11 cellular contexts compared by ENCODE assay signal in genomic region chr2:201452856-201453643, GRCh38. TPM values are rescaled to one million over a fixed set of nuclear protein-coding genes. Genes with fewer than 3 reads are reported as not detected.
DNase-seq lines count a peak whose midpoint lies in the region; ATAC-seq and TF ChIP-seq lines count a peak whose summit lies in the region.
"Had no signal": no experiment of that assay in that cellular context is flagged by ENCODE, and none has a peak within 500 bp of the region (broad histone marks: within the 10 kb centered on the region; RNA-seq: fewer than 3 reads in every experiment).

No MANE protein-coding gene starts in this region.

- peaks cover 43% of the 10 kb centered on the region for H3K4me1 Mint-ChIP-seq in CD8-positive, alpha-beta T cell (ENCODE audit: low read depth)

- H3F3A ChIP-seq in neural cell (ENCODE audit: insufficient read depth, low read length, poor library complexity, severe bottlenecking) = no peaks in the 10 kb centered on the region

- peaks cover 22% of the 10 kb centered on the region for H3K36me3 Mint-ChIP-seq in CD8-positive, alpha-beta T cell

- H3K9ac ChIP-seq in neural cell (ENCODE audit: low read length) = no peak overlapping the region
- no peak overlapping the region for H3K9ac ChIP-seq in trophoblast cell (ENCODE audit: low read length)

- no peak overlapping the region for H2AFZ ChIP-seq in neural cell (ENCODE audit: low read depth, low read length)
- H2AFZ ChIP-seq in trophoblast cell (ENCODE audit: insufficient read depth, low read length, poor library complexity) = no peak overlapping the region

- no peak overlapping the region for H3K23ac ChIP-seq in trophoblast cell (ENCODE audit: low read length)

- H3K9me3 Mint-ChIP-seq in CD8-positive, alpha-beta T cell = no peaks in the 10 kb centered on the region

- no peak overlapping the region for H2BK120ac ChIP-seq in trophoblast cell (ENCODE audit: insufficient read depth, low read length, poor library complexity)

- CTCF ChIA-PET in CD8-positive, alpha-beta T cell (lab: Charles Lee) = interaction anchor here (0.6 to 1.3 kb wide), 4 partner anchors 8 to 267 kb away, joined by 3 to 5 read pairs (median 4); no protein-coding TSS in a partner anchor

- H3K4me3 ChIP-seq in CD8-positive, alpha-beta T cell (ENCODE audit: low read depth, low read length) = no peak overlapping the region
- H3K4me3 ChIP-seq in ectodermal cell (ENCODE audit: insufficient read depth, low read depth, low read length) (peak overlapping the region; percentile 93), neural cell (ENCODE audit: low read length) (peak overlapping the region; percentile 98), left lung (peak overlapping the region in 1 of 2 donors; percentile 91), trophoblast cell (ENCODE audit: low read depth, low read length) (no peak overlapping the region)

- no peak for TF ChIP-seq EP300 in neural cell (conservative IDR thresholded peaks at IDR 0.05; ENCODE audit: poor library complexity, severe bottlenecking)

- no peaks in the 10 kb centered on the region for H3K9me3 ChIP-seq in CD8-positive, alpha-beta T cell (ENCODE audit: low read length)
- no peaks in the 10 kb centered on the region for H3K9me3 ChIP-seq in ectodermal cell (ENCODE audit: control insufficient read depth, low read length)
- H3K9me3 ChIP-seq in neural cell (ENCODE audit: low read length) = no peaks in the 10 kb centered on the region
- no peaks in the 10 kb centered on the region for H3K9me3 ChIP-seq in left lung
- no peaks in the 10 kb centered on the region for H3K9me3 ChIP-seq in trophoblast cell (ENCODE audit: insufficient read depth, low read depth, low read length)

- no peak overlapping the region for H4K8ac ChIP-seq in trophoblast cell (ENCODE audit: low read depth, low read length)

- H3K27me3 Mint-ChIP-seq in CD8-positive, alpha-beta T cell (ENCODE audit: low read depth) = no peaks in the 10 kb centered on the region

- intact Hi-C loops in CD8-positive, alpha-beta T cell (cut with DNase I, micrococcal nuclease) = loop anchor here (2.0 to 10.0 kb wide), 14 partner anchors 36 to 1872 kb away; partner anchors contain the start of genes ABI2 (in 1 of the 2), ALS2 (in 1 of the 2), BMPR2 (in 1 of the 2) and CASP10 (in 1 of the 2)
- intact Hi-C loops in left lung (cut with DNase I) = no loop called here

- no peak overlapping the region for H3K27ac ChIP-seq in CD8-positive, alpha-beta T cell (ENCODE audit: low read depth, low read length)
- H3K27ac ChIP-seq in ectodermal cell (ENCODE audit: insufficient read depth, low read depth, low read length, poor library complexity, severe bottlenecking) (no peak overlapping the region), neural cell (ENCODE audit: low read length) (no peak overlapping the region), left lung (no peak overlapping the region), trophoblast cell (ENCODE audit: low read depth, low read length) (no peak overlapping the region)

- H3K4ac ChIP-seq in trophoblast cell (ENCODE audit: low read depth, low read length) = no peak overlapping the region

- peaks cover 11% of the 10 kb centered on the region for H3K79me1 ChIP-seq in trophoblast cell (ENCODE audit: low read length)

- no peak overlapping the region for H3K14ac ChIP-seq in trophoblast cell (ENCODE audit: low read length)

- POLR2A ChIA-PET in CD8-positive, alpha-beta T cell (lab: Charles Lee) = interaction anchor here (0.8 to 3.5 kb wide), 4 partner anchors 20 to 740 kb away, joined by 3 to 21 read pairs (median 11); partner anchors contain the start of gene NIF3L1

- no peak overlapping the region for H4K12ac ChIP-seq in trophoblast cell (ENCODE audit: low read depth, low read length)

- no peak for DNase-seq in CD8-positive, alpha-beta T cell
- DNase-seq in NCI-H2227 treated with DMSO at 0.1 percent for 48 hours (lab: John Stamatoyannopoulos, UW) (peak; percentile 84), left lung (no peak), trophoblast cell (no peak), inferior parietal cortex (ENCODE audit: extremely low spot score) (no peak)
- DNase-seq: kidney glomerular epithelial cell; NCI-H446 treated with DMSO at 0.1 percent for 48 hours; stimulated activated CD8-positive, alpha-beta memory T cell treated with anti-CD3 and anti-CD28 coated beads, Interleukin-4, amount 100 ng/mL, for 48 hours had no signal

- no peaks in the 10 kb centered on the region for H3K9me2 ChIP-seq in neural cell (ENCODE audit: insufficient read depth, low read length)

- H3K18ac ChIP-seq in trophoblast cell (ENCODE audit: low read length) = no peak overlapping the region

- H2BK12ac ChIP-seq in trophoblast cell (ENCODE audit: low read length) = no peak overlapping the region

- H4K20me1 ChIP-seq in neural cell (ENCODE audit: insufficient read depth) = no peaks in the 10 kb centered on the region

- no peak for TF ChIP-seq CTCF in CD8-positive, alpha-beta T cell (IDR thresholded peaks at IDR 0.05)
- TF ChIP-seq CTCF in neural cell (IDR thresholded peaks at IDR 0.05; ENCODE audit: poor library complexity, severe bottlenecking) = no peak
- TF ChIP-seq CTCF in left lung (IDR thresholded peaks at IDR 0.05) = no peak

- H3K36me3 ChIP-seq in CD8-positive, alpha-beta T cell (ENCODE audit: insufficient read depth, low read length) = no peaks in the 10 kb centered on the region
- H3K36me3 ChIP-seq in ectodermal cell (ENCODE audit: control insufficient read depth, insufficient read depth, low read length) = no peaks in the 10 kb centered on the region
- no peaks in the 10 kb centered on the region for H3K36me3 ChIP-seq in neural cell (ENCODE audit: insufficient read depth, low read length)
- H3K36me3 ChIP-seq in left lung = no peaks in the 10 kb centered on the region
- H3K36me3 ChIP-seq in trophoblast cell (ENCODE audit: control insufficient read depth in 1 of 2, insufficient read depth in 2 of 2, low read length in 2 of 2) = peaks cover 0 to 3% of the 10 kb centered on the region in 2 experiments

- H3K4me1 ChIP-seq in CD8-positive, alpha-beta T cell (ENCODE audit: insufficient read depth, low read length) = peaks cover 25% of the 10 kb centered on the region
- H3K4me1 ChIP-seq in ectodermal cell (ENCODE audit: control insufficient read depth, insufficient read depth, low read length) (no peaks in the 10 kb centered on the region), left lung (peaks cover 4 to 37% of the 10 kb centered on the region in 2 donors), trophoblast cell (ENCODE audit: control insufficient read depth in 1 of 2, insufficient read depth in 2 of 2, low read length in 2 of 2) (no peaks in the 10 kb centered on the region)

- H3K27me3 ChIP-seq in CD8-positive, alpha-beta T cell (ENCODE audit: insufficient read depth, low read length) = no peaks in the 10 kb centered on the region
- peaks cover 14% of the 10 kb centered on the region for H3K27me3 ChIP-seq in ectodermal cell (ENCODE audit: control insufficient read depth, insufficient read depth, low read length, poor library complexity, severe bottlenecking)
- H3K27me3 ChIP-seq in neural cell (ENCODE audit: insufficient read depth, low read depth, low read length) = no peaks in the 10 kb centered on the region
- peaks cover 0 to 5% of the 10 kb centered on the region in 2 donors for H3K27me3 ChIP-seq in left lung
- H3K27me3 ChIP-seq in trophoblast cell (ENCODE audit: insufficient read depth, low read length) = no peaks in the 10 kb centered on the region

- peaks cover 5% of the 10 kb centered on the region for H3K79me2 ChIP-seq in neural cell (replicated peaks; ENCODE audit: insufficient read depth, low read length)
- H3K79me2 ChIP-seq in trophoblast cell (ENCODE audit: control insufficient read depth, insufficient read depth, low read length, poor library complexity) = peaks cover 11% of the 10 kb centered on the region

- H3K4me2 ChIP-seq in neural cell (ENCODE audit: low read length) = peak overlapping the region; percentile 83
- H3K4me2 ChIP-seq in trophoblast cell (ENCODE audit: low read length) = no peak overlapping the region

- WGBS in ectodermal cell, 2 experiments = 94 to 99% methylated on average over 3 to 6 of the region's 8 CpGs
- no CpG with 5 or more reads among the region's 8 CpGs for WGBS in trophoblast cell (ENCODE audit: extremely low coverage, insufficient coverage, insufficient read length)

- no peak for TF ChIP-seq RAD21 in neural cell (conservative IDR thresholded peaks at IDR 0.05)

- H3K27ac Mint-ChIP-seq in CD8-positive, alpha-beta T cell = no peak overlapping the region

- no peak overlapping the region for H2BK5ac ChIP-seq in trophoblast cell (ENCODE audit: low read depth, low read length, poor library complexity)

- ATAC-seq in CD8-positive, alpha-beta T cell = no peak
- ATAC-seq in left lung (no peak), HG03280 (IDR thresholded peaks at IDR 0.05; ENCODE audit: unreplicated experiment) (no peak)

- H2AK5ac ChIP-seq in trophoblast cell (ENCODE audit: low read length) = no peak overlapping the region

- H4K91ac ChIP-seq in trophoblast cell (ENCODE audit: low read depth, low read length) = no peak overlapping the region

- H3K4me3 Mint-ChIP-seq in CD8-positive, alpha-beta T cell = peak overlapping the region; percentile 89

TF ChIP-seq in neural cell, 6 proteins besides CTCF, POLR2A, EP300 and RAD21 (continues in another document):
- TF ChIP-seq TAF1 (IDR thresholded peaks at IDR 0.05; ENCODE audit: low read depth) (no peak), POLR2AphosphoS5 (IDR thresholded peaks at IDR 0.05) (no peak)

RNA-seq across cellular contexts. Expression of gene STRADB, which starts 1.5 kb away (rescaled TPM):
- 1 to 10 TPM; 4.5 to 5.8 TPM for total RNA-seq in CD8-positive, alpha-beta T cell
- 45.5 TPM for polyA plus RNA-seq in ectodermal cell (2013, experiment 1 of 4)
- 43.8 TPM for polyA plus RNA-seq in ectodermal cell (2013, experiment 2 of 4)
- polyA plus RNA-seq in ectodermal cell (2013, experiment 3 of 4) = 45.4 TPM
- polyA plus RNA-seq in ectodermal cell (2013, experiment 4 of 4) = 44.9 TPM
- 74.8 and 76.1 TPM in 2 replicates for polyA plus RNA-seq in neural cell
- polyA minus RNA-seq in neural cell = 56.7 and 58.2 TPM in 2 replicates
- 10 to 100 TPM; 16.0 to 23.6 TPM for total RNA-seq in left lung
- 17.5 and 18.8 TPM in 2 replicates for polyA plus RNA-seq in trophoblast cell (2013)

RNA-seq across cellular contexts. Expression of gene TRAK2, which starts 1.8 kb away (rescaled TPM):
- 10 to 100 TPM; 20.1 to 22.5 TPM for total RNA-seq in CD8-positive, alpha-beta T cell
- 9.5 TPM for polyA plus RNA-seq in ectodermal cell (2013, experiment 1 of 4)
- polyA plus RNA-seq in ectodermal cell (2013, experiment 2 of 4) = 10.1 TPM
- 6.5 TPM for polyA plus RNA-seq in ectodermal cell (2013, experiment 3 of 4)
- 8.3 TPM for polyA plus RNA-seq in ectodermal cell (2013, experiment 4 of 4)
- polyA plus RNA-seq in neural cell = 17.2 and 19.6 TPM in 2 replicates
- polyA minus RNA-seq in neural cell = 31.4 and 37.9 TPM in 2 replicates
- total RNA-seq in left lung = 10 to 100 TPM; 49.0 to 53.9 TPM
- 8.6 and 8.9 TPM in 2 replicates for polyA plus RNA-seq in trophoblast cell (2013)

Comparison
In these comparisons a context has a peak if more than half of its experiments do, and no peak if none do; other contexts are left out.
1. H3K4me3 ChIP-seq: peak in ectodermal cell (single experiment) and neural cell (single experiment); none in CD8-positive, alpha-beta T cell (single experiment) and trophoblast cell (single experiment).
2. intact Hi-C loops: an anchor here in CD8-positive, alpha-beta T cell (2.0 to 10.0 kb wide); none called in left lung.